Comparison of ENCODE assay signal across 8 cellular contexts in the genomic region with DNA sequence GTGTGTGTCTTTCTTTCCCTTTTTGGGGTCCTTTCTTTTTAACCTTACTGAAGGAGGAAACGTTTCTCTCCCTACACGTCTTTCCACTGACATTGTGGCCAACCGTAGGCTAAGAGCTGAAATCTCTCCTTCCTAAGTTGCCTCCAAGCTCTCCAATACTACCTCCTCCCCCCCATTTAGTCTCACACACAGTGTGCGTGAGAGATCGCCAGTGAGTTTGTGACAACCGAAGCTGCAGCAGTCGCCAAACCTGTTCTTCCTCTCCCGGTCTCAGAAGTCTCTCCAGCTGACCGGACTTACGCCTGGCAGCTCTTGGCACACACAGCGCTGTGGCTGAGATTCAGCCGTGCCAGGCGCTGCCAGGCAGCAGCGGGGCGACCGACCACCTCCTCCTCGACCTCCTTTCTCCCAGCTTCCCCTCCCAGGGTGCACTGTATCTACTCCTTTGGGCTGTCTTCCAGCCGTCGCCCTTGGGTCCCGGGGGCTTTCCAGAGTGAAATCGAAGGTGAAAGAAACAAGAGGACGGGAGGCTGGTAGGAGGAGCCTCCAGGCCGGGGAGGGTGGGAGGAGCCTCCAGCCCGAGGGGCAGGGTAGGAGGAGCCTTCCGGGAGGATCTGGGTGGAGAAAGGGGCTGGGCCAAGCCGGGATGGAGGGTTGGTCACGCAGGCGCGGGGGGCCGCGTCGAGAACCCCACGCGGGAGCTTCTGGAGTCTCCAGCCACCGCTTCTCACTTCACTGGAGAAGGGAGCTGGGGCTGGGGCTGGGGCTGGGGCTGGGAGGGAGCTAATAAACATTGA. TPM values are rescaled to one million over a fixed set of nuclear protein-coding genes. Genes with fewer than 3 reads are reported as not detected.
DNase-seq lines count a peak whose midpoint lies in the region; ATAC-seq lines count a peak whose summit lies in the region.

A gene (plus strand): TSS at position 684 of the 797 bp plus-strand sequence.

- peaks cover 12% of the 10 kb centered on the region for H3K4me1 ChIP-seq in endocrine pancreas (ENCODE audit: control insufficient read depth, insufficient read depth, low read length)

- no peaks in the 10 kb centered on the region for H3K9me3 ChIP-seq in endocrine pancreas (ENCODE audit: control insufficient read depth, low read length)

- peak; percentile 89 for ATAC-seq in GM21360 (IDR thresholded peaks at IDR 0.05; ENCODE audit: unreplicated experiment)

- H3K36me3 ChIP-seq in endocrine pancreas (ENCODE audit: control insufficient read depth, insufficient read depth, low read length), result no peaks in the 10 kb centered on the region

- H3K4me3 ChIP-seq in endocrine pancreas (ENCODE audit: control insufficient read depth, insufficient read depth, low read length), result peak within 1 kb of the TSS; percentile 98

- peak; percentile 25 for DNase-seq in CMK (ENCODE audit: low read depth)
- peak; percentile 77 for DNase-seq in HS-5 (ENCODE audit: low read depth)
- DNase-seq in NOMO-1 treated with dmso at 0.1 percent for 144 hours (lab: John Stamatoyannopoulos, UW; ENCODE audit: unreplicated experiment), result peak; percentile 76
- DNase-seq in activated CD8-positive, alpha-beta memory T cell treated with anti-CD3 and anti-CD28 coated beads, Interleukin-2, amount 50 U/mL, for 1 hour (ENCODE audit: extremely low read depth), result peak; percentile 68
- peak; percentile 95 for DNase-seq in mesenteric fat pad (ENCODE audit: low spot score)
- peak; percentile 83 for DNase-seq in stimulated activated CD8-positive, alpha-beta memory T cell treated with anti-CD3 and anti-CD28 coated beads, Interleukin-12 subunit alpha, Interleukin-12 subunit beta, amount 100 ng/mL, for 4 hours (ENCODE audit: low read depth)

- H3K27me3 ChIP-seq in endocrine pancreas (ENCODE audit: control insufficient read depth, insufficient read depth, low read length), result no peaks in the 10 kb centered on the region

- peak within 1 kb of the TSS; percentile 90 for H3K9ac ChIP-seq in endocrine pancreas (ENCODE audit: control insufficient read depth, insufficient read depth, low read length)

RNA-seq across cellular contexts. Expression of the gene that starts here (rescaled TPM):
- 7.0 TPM for total RNA-seq in mesenteric fat pad

Comparison
In these comparisons a context has a peak if more than half of its experiments do, and no peak if none do; other contexts are left out.
1. Peak in every context shown above with its lines: DNase-seq, ATAC-seq and H3K4me3 ChIP-seq.
2. DNase-seq: peak in every context shown above with its lines; median percentile 95 in mesenteric fat pad; 83 in stimulated activated CD8-positive, alpha-beta memory T cell treated with anti-CD3 and anti-CD28 coated beads, Interleukin-12 subunit alpha, Interleukin-12 subunit beta, amount 100 ng/mL, for 4 hours; 77 in HS-5; 76 in NOMO-1 treated with dmso at 0.1 percent for 144 hours; 68 in activated CD8-positive, alpha-beta memory T cell treated with anti-CD3 and anti-CD28 coated beads, Interleukin-2, amount 50 U/mL, for 1 hour; 25 in CMK.